Comparison of ENCODE assay signal across 8 cellular contexts in the genomic region with DNA sequence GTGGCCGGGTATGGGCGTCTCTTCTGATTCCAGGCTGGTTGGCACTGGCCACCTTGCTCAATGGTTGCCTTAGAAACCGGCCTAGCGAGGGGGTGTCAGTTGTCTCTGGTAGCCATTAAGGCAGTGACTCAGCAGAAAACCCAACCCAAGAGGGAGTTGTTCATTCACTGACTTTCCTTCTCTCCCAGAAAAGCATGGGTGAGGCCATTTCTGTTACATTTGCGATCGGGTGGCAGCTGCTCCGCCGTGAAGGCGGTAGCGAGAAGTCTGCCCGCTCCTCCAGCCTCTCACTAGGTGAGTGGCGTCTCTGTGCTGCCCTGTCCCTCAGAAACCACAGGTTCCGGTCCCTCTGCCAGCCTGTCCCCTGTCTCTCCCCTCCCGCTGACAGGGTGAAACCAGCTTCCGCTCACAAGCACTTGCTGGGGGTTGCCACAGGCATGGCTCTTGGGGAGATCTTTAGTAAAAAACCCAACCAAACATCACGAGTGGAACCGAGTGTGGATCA. TPM values are rescaled to one million over a fixed set of nuclear protein-coding genes. Genes with fewer than 3 reads are reported as not detected.
DNase-seq lines count a peak whose midpoint lies in the region; TF ChIP-seq lines count a peak whose summit lies in the region.

No MANE protein-coding gene starts in this region.

- peaks cover 6% of the 10 kb centered on the region for H3K4me1 ChIP-seq in mammary epithelial cell (ENCODE audit: insufficient read depth, low read length)
- H3K4me1 ChIP-seq in Loucy (ENCODE audit: insufficient read depth, low read length, poor library complexity, severe bottlenecking) = peaks cover 21% of the 10 kb centered on the region

- H3K27me3 Mint-ChIP-seq in MCF 10A (ENCODE audit: insufficient read depth, unreplicated experiment) (peaks cover 66% of the 10 kb centered on the region), nephron progenitor cell (ENCODE audit: low read depth, poor library complexity) (no peaks in the 10 kb centered on the region), Calu3 (ENCODE audit: unreplicated experiment) (no peaks in the 10 kb centered on the region)
- no peaks in the 10 kb centered on the region for H3K27me3 Mint-ChIP-seq in T-helper 2 cell treated with Interferon-gamma antibody and Interleukin-4, amounts not matched to agents 5 μg/mL and 100 μg/mL, for 36 hours (ENCODE audit: low read depth)

- H3F3A ChIP-seq in Loucy (ENCODE audit: low read depth) = no peaks in the 10 kb centered on the region

- 83% methylated on average over 17 of the region's 17 CpGs for WGBS in mammary epithelial cell (ENCODE audit: low coverage, missing lambda C conversion rate)

- TF ChIP-seq CTCF in MCF 10A (IDR thresholded peaks at IDR 0.05; ENCODE audit: unreplicated experiment) = no peak
- TF ChIP-seq CTCF in mammary epithelial cell (conservative IDR thresholded peaks at IDR 0.05 in 1 of 2, IDR thresholded peaks at IDR 0.05 in 1 of 2; ENCODE audit: extremely low read depth in 1 of 2, insufficient read depth in 1 of 2, low read depth in 1 of 2, low read length in 2 of 2) = no peak
- no peak for TF ChIP-seq CTCF in Loucy (conservative IDR thresholded peaks at IDR 0.05; ENCODE audit: low read length)
- TF ChIP-seq CTCF in nephron progenitor cell (IDR thresholded peaks at IDR 0.05) = no peak
- TF ChIP-seq CTCF in Calu3 (IDR thresholded peaks at IDR 0.05; ENCODE audit: unreplicated experiment) = no peak

- H3K9me3 ChIP-seq in mammary epithelial cell (replicated peaks; ENCODE audit: insufficient read depth, low read length) (peaks cover 6% of the 10 kb centered on the region), Loucy (ENCODE audit: insufficient read depth, low read depth, low read length) (no peaks in the 10 kb centered on the region)

- no peaks in the 10 kb centered on the region for H4K20me1 ChIP-seq in mammary epithelial cell (ENCODE audit: insufficient read depth, low read length)
- no peaks in the 10 kb centered on the region for H4K20me1 ChIP-seq in Loucy (ENCODE audit: insufficient read depth, low read length, poor library complexity, severe bottlenecking)

- H3K4me3 Mint-ChIP-seq in MCF 10A (ENCODE audit: unreplicated experiment) = no peak overlapping the region
- peak overlapping the region; percentile 61 for H3K4me3 Mint-ChIP-seq in T-helper 2 cell treated with Interferon-gamma antibody and Interleukin-4, amounts not matched to agents 5 μg/mL and 100 μg/mL, for 36 hours
- no peak overlapping the region for H3K4me3 Mint-ChIP-seq in nephron progenitor cell
- no peak overlapping the region for H3K4me3 Mint-ChIP-seq in Calu3 (ENCODE audit: low read depth, unreplicated experiment)

- H3K4me2 ChIP-seq in mammary epithelial cell (ENCODE audit: insufficient read depth, low read depth, low read length) = no peak overlapping the region
- peak overlapping the region; percentile 79 for H3K4me2 ChIP-seq in Loucy (ENCODE audit: low read depth, low read length, poor library complexity, severe bottlenecking)

- no peaks in the 10 kb centered on the region for H3K9me2 ChIP-seq in Loucy (replicated peaks; ENCODE audit: low read depth, low read length)

- BruUV-seq in MCF 10A (replicated peaks; lab: Mats Ljungman, UMichigan) (no TSS peak), mammary epithelial cell (replicated peaks; lab: Mats Ljungman, UMichigan) (no TSS peak), Calu3 (replicated peaks; lab: Mats Ljungman, UMichigan) (no TSS peak)

- H3K4me1 Mint-ChIP-seq in MCF 10A (ENCODE audit: insufficient read depth, unreplicated experiment) = peaks cover 6% of the 10 kb centered on the region
- peaks cover 11% of the 10 kb centered on the region for H3K4me1 Mint-ChIP-seq in T-helper 2 cell treated with Interferon-gamma antibody and Interleukin-4, amounts not matched to agents 5 μg/mL and 100 μg/mL, for 36 hours (ENCODE audit: low read depth)
- peaks cover 52% of the 10 kb centered on the region for H3K4me1 Mint-ChIP-seq in nephron progenitor cell
- peaks cover 10% of the 10 kb centered on the region for H3K4me1 Mint-ChIP-seq in Calu3 (ENCODE audit: low read depth, unreplicated experiment)

- peak; percentile 76 for TF ChIP-seq POLR2A in erythroblast (IDR thresholded peaks at IDR 0.05; ENCODE audit: low read length)

- no peaks in the 10 kb centered on the region for H3K36me3 ChIP-seq in mammary epithelial cell (ENCODE audit: insufficient read depth, low read length)
- no peaks in the 10 kb centered on the region for H3K36me3 ChIP-seq in Loucy (ENCODE audit: insufficient read depth, low read length)

- H3K4me3 ChIP-seq in mammary epithelial cell (replicated peaks in 1 of 3; ENCODE audit: insufficient read depth in 1 of 3, low read depth in 2 of 3, low read length in 3 of 3) = no peak overlapping the region
- H3K4me3 ChIP-seq in Loucy (ENCODE audit: low read length, poor library complexity, severe bottlenecking) = peak overlapping the region; percentile 34

- H3K36me3 Mint-ChIP-seq in MCF 10A (ENCODE audit: insufficient read depth, unreplicated experiment) (peaks cover 8% of the 10 kb centered on the region), nephron progenitor cell (ENCODE audit: low read depth) (peaks cover 21% of the 10 kb centered on the region), Calu3 (ENCODE audit: insufficient read depth, unreplicated experiment) (peaks cover 8% of the 10 kb centered on the region)
- H3K36me3 Mint-ChIP-seq in T-helper 2 cell treated with Interferon-gamma antibody and Interleukin-4, amounts not matched to agents 5 μg/mL and 100 μg/mL, for 36 hours (ENCODE audit: low read depth) = peaks cover 14% of the 10 kb centered on the region

- H3K27ac Mint-ChIP-seq in MCF 10A (ENCODE audit: low read depth, unreplicated experiment) = no peak overlapping the region
- H3K27ac Mint-ChIP-seq in T-helper 2 cell treated with Interferon-gamma antibody and Interleukin-4, amounts not matched to agents 5 μg/mL and 100 μg/mL, for 36 hours = peak overlapping the region; percentile 87
- H3K27ac Mint-ChIP-seq in nephron progenitor cell = peak overlapping the region; percentile 98
- no peak overlapping the region for H3K27ac Mint-ChIP-seq in Calu3 (ENCODE audit: unreplicated experiment)

- CTCF ChIA-PET in MCF 10A (lab: Yijun Ruan, JAX) (interaction anchor here (0.6 to 2.1 kb wide), 3 partner anchors 10 to 26 kb away, joined by 5 to 10 read pairs (median 6); no protein-coding TSS in a partner anchor), mammary epithelial cell (lab: Charles Lee; ENCODE audit: low non-redundant PET) (no interaction called here), Calu3 (lab: Charles Lee) (no interaction called here)

- no peak overlapping the region for H2AFZ ChIP-seq in mammary epithelial cell (ENCODE audit: low read depth, low read length)
- H2AFZ ChIP-seq in Loucy (ENCODE audit: low read length) = no peak overlapping the region

- in situ Hi-C loops in mammary epithelial cell (cut with MboI; ENCODE audit: low sequenced_read_pairs in 2 of 2) = no loop called here

- dilution Hi-C loops in mammary epithelial cell (cut with HindIII; ENCODE audit: low sequenced_read_pairs) = no loop called here

- H3K79me2 ChIP-seq in mammary epithelial cell (ENCODE audit: insufficient read depth, low read length) (no peaks in the 10 kb centered on the region), Loucy (ENCODE audit: insufficient read depth, low read length) (no peaks in the 10 kb centered on the region)

- intact Hi-C loops in MCF 10A (cut with micrococcal nuclease) = no loop called here
- intact Hi-C loops in mammary epithelial cell (cut with micrococcal nuclease) = no loop called here
- intact Hi-C loops in Calu3 (cut with micrococcal nuclease; ENCODE audit: unreplicated experiment) = no loop called here

- POLR2A ChIA-PET in MCF 10A (lab: Yijun Ruan, JAX) = interaction anchor here (0.6 to 0.7 kb wide), 2 partner anchors 96 to 227 kb away, joined by 3 to 4 read pairs; no protein-coding TSS in a partner anchor

- H3K27me3 ChIP-seq in mammary epithelial cell (ENCODE audit: insufficient read depth, low read length) (no peaks in the 10 kb centered on the region), Loucy (ENCODE audit: insufficient read depth, low read length, poor library complexity, severe bottlenecking) (no peaks in the 10 kb centered on the region)

- H3K27ac ChIP-seq in mammary epithelial cell (ENCODE audit: insufficient read depth, low read depth, low read length) = no peak overlapping the region

- DNase-seq in MCF 10A (ENCODE audit: unreplicated experiment) (peak; percentile 71), mammary epithelial cell (no peak), erythroblast (lab: John Stamatoyannopoulos, UW) (peak; percentile 88 to 89), nephron progenitor cell (no peak), 8988T (no peak), Calu3 (no peak)
- peak; percentile 23 for DNase-seq in T-helper 2 cell treated with Interferon-gamma antibody and Interleukin-4, amounts not matched to agents 5 μg/mL and 100 μg/mL, for 36 hours (ENCODE audit: low spot score)

- H3K9ac ChIP-seq in mammary epithelial cell (ENCODE audit: insufficient read depth, low read length) (no peak overlapping the region), Loucy (ENCODE audit: low read depth, low read length, poor library complexity, severe bottlenecking) (peak overlapping the region; percentile 66)

- H3K9me3 Mint-ChIP-seq in MCF 10A (ENCODE audit: unreplicated experiment) (no peaks in the 10 kb centered on the region), nephron progenitor cell (peaks cover 65% of the 10 kb centered on the region), Calu3 (ENCODE audit: low read depth, unreplicated experiment) (no peaks in the 10 kb centered on the region)
- H3K9me3 Mint-ChIP-seq in T-helper 2 cell treated with Interferon-gamma antibody and Interleukin-4, amounts not matched to agents 5 μg/mL and 100 μg/mL, for 36 hours = no peaks in the 10 kb centered on the region

RNA-seq across cellular contexts. Expression of a gene that starts 17.4 kb away (rescaled TPM):
- total RNA-seq in MCF 10A (2022) (201 and 237 TPM in 2 replicates), mammary epithelial cell (100 to 1,000 TPM in 1 of 2 donors, 10 to 100 TPM in 1; 69.0 to 129 TPM), Calu3 (2022) (194 and 208 TPM in 2 replicates)
- 68.1 TPM for polyA plus RNA-seq in mammary epithelial cell
- 63.3 TPM for polyA minus RNA-seq in mammary epithelial cell

RNA-seq across cellular contexts. Expression of a gene that starts 29.7 kb away (rescaled TPM):
- 9.3 and 10.9 TPM in 2 replicates for total RNA-seq in MCF 10A (2022)
- total RNA-seq in mammary epithelial cell = 1 to 10 TPM; 5.7 to 9.2 TPM
- 4.6 TPM for polyA plus RNA-seq in mammary epithelial cell
- polyA minus RNA-seq in mammary epithelial cell = 1.1 TPM
- 9.4 and 9.9 TPM in 2 replicates for total RNA-seq in Calu3 (2022)

RNA-seq across cellular contexts. Expression of a gene that starts 30.6 kb away (rescaled TPM):
- 40.3 and 44.5 TPM in 2 replicates for total RNA-seq in MCF 10A (2022)
- total RNA-seq in mammary epithelial cell = 10 to 100 TPM; 21.8 to 47.6 TPM
- 8.4 TPM for polyA plus RNA-seq in mammary epithelial cell
- 98.5 TPM for polyA minus RNA-seq in mammary epithelial cell
- 76.0 and 77.7 TPM in 2 replicates for total RNA-seq in Calu3 (2022)

RNA-seq across cellular contexts. Expression of a gene that starts 57.8 kb away (rescaled TPM):
- 0.23 TPM in 1 of 2 replicates, not detected in the other for total RNA-seq in MCF 10A (2022)
- not detected for total RNA-seq in mammary epithelial cell
- polyA plus RNA-seq in mammary epithelial cell = not detected
- not detected for polyA minus RNA-seq in mammary epithelial cell
- 0.80 and 1.6 TPM in 2 replicates for total RNA-seq in Calu3 (2022)

Comparison
In these comparisons a context has a peak if more than half of its experiments do, and no peak if none do; other contexts are left out.
1. DNase-seq: peak in MCF 10A (single experiment), T-helper 2 cell treated with Interferon-gamma antibody and Interleukin-4, amounts not matched to agents 5 μg/mL and 100 μg/mL, for 36 hours (single experiment) and erythroblast (2 of 2); none in mammary epithelial cell (single experiment), nephron progenitor cell (single experiment), 8988T (single experiment) and Calu3 (single experiment).
2. H3K27ac Mint-ChIP-seq: peak in T-helper 2 cell treated with Interferon-gamma antibody and Interleukin-4, amounts not matched to agents 5 μg/mL and 100 μg/mL, for 36 hours (single experiment) and nephron progenitor cell (single experiment); none in MCF 10A (single experiment) and Calu3 (single experiment).